ENCODE assay signal across 20 cellular contexts in the genomic region with DNA sequence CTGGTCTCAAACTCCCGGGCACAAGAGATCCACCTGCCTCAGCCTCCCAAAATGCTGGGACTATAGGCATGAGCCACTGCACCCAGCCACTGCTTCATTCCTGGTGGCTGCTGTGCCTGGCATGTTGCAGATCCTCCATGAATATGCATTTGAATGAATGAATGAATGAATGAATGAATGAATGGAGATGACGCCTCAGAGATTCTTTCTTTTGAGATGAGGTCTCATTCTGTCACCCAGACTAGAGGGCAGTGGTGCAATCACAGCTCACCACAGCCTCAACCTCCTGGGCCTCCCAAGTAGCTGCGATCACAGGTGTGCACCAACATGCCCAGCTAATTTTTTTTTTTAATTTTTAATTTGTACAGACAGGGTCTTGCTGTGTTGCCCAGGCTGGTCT. TPM values are rescaled to one million over a fixed set of nuclear protein-coding genes. Genes with fewer than 3 reads are reported as not detected.
"Had no signal": no experiment of that assay in that cellular context is flagged by ENCODE, and none has a peak within 500 bp of the region (broad histone marks: within the 10 kb centered on the region; RNA-seq: fewer than 3 reads in every experiment).

No MANE protein-coding gene starts in this region.

- H3K36me3 ChIP-seq: colonic mucosa, ovary, right atrium auricular region had no signal

- H3K27ac ChIP-seq: colonic mucosa, hepatocyte, ovary, right atrium auricular region had no signal

- H3K4me2 ChIP-seq: hepatocyte had no signal

- DNase-seq: colonic mucosa; dermis blood vessel endothelial cell; endodermal cell; erythroblast; foreskin melanocyte; head of caudate nucleus; left colon; left ventricle myocardium superior; mesenchymal stem cell; midbrain; nucleus accumbens; ovary; small intestine; stimulated activated CD4-positive, alpha-beta T cell treated with anti-CD3 and anti-CD28 coated beads, Interleukin-2, amount 100 ng/mL, for 48 hours; stimulated activated naive CD4-positive, alpha-beta T cell treated with Interleukin-2 at 50 U/mL for 16 hours; trophoblast cell had no signal

- ATAC-seq: left colon, left ventricle myocardium superior had no signal

- H3K27me3 ChIP-seq: colonic mucosa, hepatocyte, ovary, right atrium auricular region had no signal

- H2AFZ ChIP-seq: hepatocyte had no signal

- H3K9me3 Mint-ChIP-seq: endodermal cell had no signal

- H3K79me2 ChIP-seq: hepatocyte had no signal

- H3K27ac Mint-ChIP-seq: endodermal cell had no signal

- H3K9me3 ChIP-seq: colonic mucosa, ovary, right atrium auricular region had no signal

- FAIRE-seq: endothelial cell of umbilical vein, small intestine had no signal

- H3K4me3 Mint-ChIP-seq: endodermal cell had no signal

- H3K4me3 ChIP-seq: colonic mucosa, hepatocyte, lung, ovary, right atrium auricular region had no signal

- H3K4me1 ChIP-seq: colonic mucosa had no signal

RNA-seq across cellular contexts. Expression of a gene that starts 5.2 kb away (rescaled TPM):
- total RNA-seq: dermis blood vessel endothelial cell, endothelial cell of umbilical vein had no signal
- polyA plus RNA-seq: endothelial cell of umbilical vein had no signal
